In the genomic region with DNA sequence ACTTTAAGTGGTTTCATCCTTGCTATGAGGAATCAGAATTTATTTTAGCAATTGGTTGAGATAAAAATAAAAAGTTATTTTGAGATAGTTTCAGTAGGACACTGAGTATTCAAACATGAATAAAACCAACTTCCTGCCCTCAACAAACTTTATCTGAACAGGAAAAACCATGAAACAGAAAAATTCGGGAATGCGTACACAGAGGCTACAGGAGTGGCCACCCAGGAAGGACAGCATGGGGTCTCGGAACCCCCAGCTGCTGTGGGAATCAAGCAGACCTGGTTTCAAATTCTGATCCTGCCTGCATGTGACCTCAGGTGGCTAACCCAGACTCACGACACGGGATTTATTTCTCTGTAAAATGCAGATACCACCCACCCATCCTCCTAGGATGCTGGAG, we compare ENCODE assay signal across 19 cellular contexts. TPM values are rescaled to one million over a fixed set of nuclear protein-coding genes. Genes with fewer than 3 reads are reported as not detected.
DNase-seq lines count a peak whose midpoint lies in the region; ATAC-seq and TF ChIP-seq lines count a peak whose summit lies in the region.
"Had no signal": no experiment of that assay in that cellular context is flagged by ENCODE, and none has a peak within 500 bp of the region (broad histone marks: within the 10 kb centered on the region; RNA-seq: fewer than 3 reads in every experiment).

No MANE protein-coding gene starts in this region.

- H3K79me2 ChIP-seq in SU-DHL-6 (ENCODE audit: insufficient read depth, low read length), result no peaks in the 10 kb centered on the region

- 0 out of 2 replicates have a peak, but pooled peaks cover 3% of the 10 kb centered on the region for H3K9me3 ChIP-seq in SU-DHL-6 (ENCODE audit: insufficient read depth, low read length)
- H3K9me3 ChIP-seq: SJCRH30 had no signal

- H3K4me2 ChIP-seq in SU-DHL-6 (ENCODE audit: low read depth, low read length, poor library complexity, severe bottlenecking), result peak overlapping the region; percentile 34
- H3K4me2 ChIP-seq: A549 had no signal

- H3K36me3 ChIP-seq in SU-DHL-6 (ENCODE audit: low read length) (no peaks in the 10 kb centered on the region), brain microvascular endothelial cell (replicated peaks) (no peaks in the 10 kb centered on the region)
- H3K36me3 ChIP-seq: SJCRH30 had no signal

- peaks cover 55% of the 10 kb centered on the region for H3K4me1 Mint-ChIP-seq in activated naive CD4-positive, alpha-beta T cell treated with anti-CD3 and anti-CD28 coated beads, Interleukin-2, amount 10 ng/mL, durations not matched to agents 7 days and 5 days
- peaks cover 31 to 59% (median 52%) of the 10 kb centered on the region in 4 donors for H3K4me1 Mint-ChIP-seq in naive thymus-derived CD8-positive, alpha-beta T cell

- peaks cover 70% of the 10 kb centered on the region for H3F3A ChIP-seq in SU-DHL-6 (ENCODE audit: insufficient read depth)

- peaks cover 6% of the 10 kb centered on the region for H3K9me3 Mint-ChIP-seq in activated naive CD4-positive, alpha-beta T cell treated with anti-CD3 and anti-CD28 coated beads, Interleukin-2, amount 10 ng/mL, durations not matched to agents 7 days and 5 days
- H3K9me3 Mint-ChIP-seq in naive thymus-derived CD8-positive, alpha-beta T cell, result no peaks in the 10 kb centered on the region

- POLR2A ChIA-PET in naive thymus-derived CD8-positive, alpha-beta T cell (lab: Charles Lee), result no interaction called here

- in situ Hi-C loops in brain microvascular endothelial cell (cut with HindIII; ENCODE audit: low pct_ligation_motif_present, low sequenced_read_pairs), result no loop called here

- H3K36me3 Mint-ChIP-seq in activated naive CD4-positive, alpha-beta T cell treated with anti-CD3 and anti-CD28 coated beads, Interleukin-2, amount 10 ng/mL, durations not matched to agents 7 days and 5 days, result peaks cover 6% of the 10 kb centered on the region
- no peaks in the 10 kb centered on the region for H3K36me3 Mint-ChIP-seq in naive thymus-derived CD8-positive, alpha-beta T cell

- H3K27me3 ChIP-seq in SU-DHL-6 (ENCODE audit: low read length) (no peaks in the 10 kb centered on the region), brain microvascular endothelial cell (replicated peaks) (no peaks in the 10 kb centered on the region)
- H3K27me3 ChIP-seq: SJCRH30 had no signal

- CTCF ChIA-PET in activated naive CD4-positive, alpha-beta T cell treated with anti-CD3 and anti-CD28 coated beads, Interleukin-2, amount 10 ng/mL, durations not matched to agents 7 days and 5 days (lab: Charles Lee), result no interaction called here

- H3K4me3 Mint-ChIP-seq in activated naive CD4-positive, alpha-beta T cell treated with anti-CD3 and anti-CD28 coated beads, Interleukin-2, amount 10 ng/mL, durations not matched to agents 7 days and 5 days, result no peak overlapping the region
- peak overlapping the region in 5 of 10 donors; percentile 30 to 62 (median 40) for H3K4me3 Mint-ChIP-seq in naive thymus-derived CD8-positive, alpha-beta T cell

- peak overlapping the region; percentile 0 for H3K27ac Mint-ChIP-seq in activated naive CD4-positive, alpha-beta T cell treated with anti-CD3 and anti-CD28 coated beads, Interleukin-2, amount 10 ng/mL, durations not matched to agents 7 days and 5 days
- H3K27ac Mint-ChIP-seq in naive thymus-derived CD8-positive, alpha-beta T cell, result peak overlapping the region in 6 of 10 donors; percentile 29 to 71 (median 48)

- H3K27me3 Mint-ChIP-seq in activated naive CD4-positive, alpha-beta T cell treated with anti-CD3 and anti-CD28 coated beads, Interleukin-2, amount 10 ng/mL, durations not matched to agents 7 days and 5 days, result peaks cover 4% of the 10 kb centered on the region
- H3K27me3 Mint-ChIP-seq in naive thymus-derived CD8-positive, alpha-beta T cell, result peaks cover 0 to 2% (median 0%) of the 10 kb centered on the region in 5 donors

- H3K27ac ChIP-seq in SU-DHL-6 (ENCODE audit: low read depth, low read length), result peak overlapping the region; percentile 97
- no peak overlapping the region for H3K27ac ChIP-seq in brain microvascular endothelial cell
- H3K27ac ChIP-seq: A549, RWPE1, SJCRH30 had no signal

- no peak for ATAC-seq in naive thymus-derived CD8-positive, alpha-beta T cell
- ATAC-seq in GM18505 (IDR thresholded peaks at IDR 0.05; ENCODE audit: unreplicated experiment) (no peak), GM19467 (IDR thresholded peaks at IDR 0.05; ENCODE audit: unreplicated experiment) (no peak), HG03039 (IDR thresholded peaks at IDR 0.05; ENCODE audit: unreplicated experiment) (no peak)
- ATAC-seq: A549 had no signal

- TF ChIP-seq CTCF in SU-DHL-6 (IDR thresholded peaks at IDR 0.05; ENCODE audit: insufficient read depth, low read length, poor library complexity, severe bottlenecking) (no peak), brain microvascular endothelial cell (IDR thresholded peaks at IDR 0.05; ENCODE audit: low read depth, low read length, missing control alignments) (no peak)

- peak overlapping the region; percentile 27; the same call in 1 of the 2 replicates for H3K9ac ChIP-seq in SU-DHL-6 (ENCODE audit: low read length)

- no peak for TF ChIP-seq POLR2A in GM18505 (IDR thresholded peaks at IDR 0.05; ENCODE audit: borderline replicate concordance, extremely low read depth, insufficient read depth, insufficient read length)

- peak overlapping the region; percentile 52 for H2AFZ ChIP-seq in SU-DHL-6 (ENCODE audit: low read depth, low read length, severe bottlenecking)

- DNase-seq in activated naive CD4-positive, alpha-beta T cell treated with anti-CD3 and anti-CD28 coated beads, Interleukin-2, amount 10 ng/mL, durations not matched to agents 7 days and 5 days, result no peak
- no peak for DNase-seq in activated naive CD4-positive, alpha-beta T cell treated with Interleukin-2 at 50 U/mL for 16 hours
- DNase-seq in naive thymus-derived CD8-positive, alpha-beta T cell, result no peak
- DNase-seq in brain microvascular endothelial cell, result no peak
- DNase-seq: CD4-positive, CD25-positive, alpha-beta regulatory T cell; DMS79; NCI-H1417; NCI-H1930; NCI-H2171 treated with DMSO at 0.1 percent for 48 hours; NCI-H510A; OCI-M1; SJCRH30 had no signal

- no peaks in the 10 kb centered on the region for H3K9me2 ChIP-seq in SU-DHL-6 (replicated peaks; ENCODE audit: insufficient read depth, low read length)

- no peaks in the 10 kb centered on the region for H4K20me1 ChIP-seq in SU-DHL-6 (ENCODE audit: low read depth, low read length)

- H3K4me3 ChIP-seq in SU-DHL-6 (ENCODE audit: insufficient read depth, low read length, poor library complexity, severe bottlenecking) (no peak overlapping the region), brain microvascular endothelial cell (ENCODE audit: low read depth, low read length) (no peak overlapping the region)
- H3K4me3 ChIP-seq: A549, SJCRH30 had no signal

RNA-seq across cellular contexts. Expression of gene GRID1, which starts 49.0 kb away (rescaled TPM):
- not detected for total RNA-seq in naive thymus-derived CD8-positive, alpha-beta T cell
- not detected for polyA plus RNA-seq in naive thymus-derived CD8-positive, alpha-beta T cell
- total RNA-seq: CD4-positive, CD25-positive, alpha-beta regulatory T cell; LHCN-M2; SJCRH30 had no signal
- polyA plus RNA-seq: CD4-positive, CD25-positive, alpha-beta regulatory T cell had no signal
